ENCODE assay signal across 8 cellular contexts in genomic region chr15:91224750-91225380, GRCh38.
A peak's percentile ranks its signal among the peaks of the same experiment; 100 is the strongest.
DNase-seq lines count a peak whose midpoint lies in the region; ATAC-seq and TF ChIP-seq lines count a peak whose summit lies in the region.

No MANE protein-coding gene starts in this region.

- no peaks in the 10 kb centered on the region for H3K4me1 ChIP-seq in OCI-LY1 (ENCODE audit: insufficient read depth, low read length, severe bottlenecking)
- H3K4me1 ChIP-seq in osteoblast (ENCODE audit: insufficient read depth, low read length) = no peaks in the 10 kb centered on the region

- H3K36me3 ChIP-seq in OCI-LY1 (ENCODE audit: insufficient read depth, low read length) = no peaks in the 10 kb centered on the region
- H3K36me3 ChIP-seq in osteoblast (ENCODE audit: insufficient read depth, low read length) = no peaks in the 10 kb centered on the region

- H3K27ac ChIP-seq in OCI-LY1 (ENCODE audit: low read depth, low read length, poor library complexity, severe bottlenecking) (no peak overlapping the region), osteoblast (ENCODE audit: low read depth, low read length) (no peak overlapping the region)

- H3K4me2 ChIP-seq in OCI-LY1 (ENCODE audit: low read length) = no peak overlapping the region
- H3K4me2 ChIP-seq in osteoblast (ENCODE audit: insufficient read depth, low read length) = no peak overlapping the region

- no peaks in the 10 kb centered on the region for H3F3A ChIP-seq in OCI-LY1 (ENCODE audit: insufficient read depth, low read length)

- peak; percentile 75 for TF ChIP-seq CTCF in OCI-LY1 (IDR thresholded peaks at IDR 0.05; ENCODE audit: low read length)
- peak; percentile 74 for TF ChIP-seq CTCF in osteoblast (IDR thresholded peaks at IDR 0.05; ENCODE audit: extremely low read depth, low read depth, low read length)

- H2AFZ ChIP-seq in OCI-LY1 (ENCODE audit: low read length) (no peak overlapping the region), osteoblast (ENCODE audit: low read length) (no peak overlapping the region)

- H3K27me3 ChIP-seq in OCI-LY1 (ENCODE audit: insufficient read depth, low read length) = no peaks in the 10 kb centered on the region
- no peaks in the 10 kb centered on the region for H3K27me3 ChIP-seq in osteoblast (ENCODE audit: insufficient read depth, low read length)

- no peak overlapping the region for H3K9ac ChIP-seq in OCI-LY1 (ENCODE audit: low read length)

- H3K9me3 ChIP-seq in OCI-LY1 (ENCODE audit: low read length) (no peaks in the 10 kb centered on the region), osteoblast (ENCODE audit: low read depth, low read length) (no peaks in the 10 kb centered on the region)

- DNase-seq in DMS 273 treated with DMSO at 0.1 percent for 48 hours (lab: John Stamatoyannopoulos, UW) (peak; percentile 13), HPDE6-E6E7 (ENCODE audit: extremely low spot score) (peak; percentile 19), osteoblast (ENCODE audit: insufficient read length, low spot score, missing footprints) (peak; percentile 72)
- no peak for DNase-seq in stimulated activated CD4-positive, alpha-beta T cell treated with anti-CD3 and anti-CD28 coated beads, Interleukin-4, amount 100 ng/mL, for 1 hour

- no peaks in the 10 kb centered on the region for H3K79me2 ChIP-seq in OCI-LY1 (ENCODE audit: insufficient read depth, low read length)
- H3K79me2 ChIP-seq in osteoblast (ENCODE audit: insufficient read depth, low read length) = no peaks in the 10 kb centered on the region

- peak; percentile 64 for ATAC-seq in esophagus mucosa
- ATAC-seq in HG03571 (IDR thresholded peaks at IDR 0.05; ENCODE audit: unreplicated experiment) = no peak
- no peak for ATAC-seq in GM21619 (IDR thresholded peaks at IDR 0.05; ENCODE audit: unreplicated experiment)

- no peaks in the 10 kb centered on the region for H3K9me2 ChIP-seq in OCI-LY1 (ENCODE audit: low read depth, low read length)

- no peaks in the 10 kb centered on the region for H4K20me1 ChIP-seq in OCI-LY1 (ENCODE audit: insufficient read depth, low read length)
- H4K20me1 ChIP-seq in osteoblast (ENCODE audit: insufficient read depth, low read length) = no peaks in the 10 kb centered on the region

- H3K4me3 ChIP-seq in OCI-LY1 (ENCODE audit: low read depth, low read length, poor library complexity, severe bottlenecking) = no peak overlapping the region
- no peak overlapping the region for H3K4me3 ChIP-seq in osteoblast (ENCODE audit: insufficient read depth, low read length)
